Comparison of ENCODE assay signal across 8 cellular contexts in the genomic region with DNA sequence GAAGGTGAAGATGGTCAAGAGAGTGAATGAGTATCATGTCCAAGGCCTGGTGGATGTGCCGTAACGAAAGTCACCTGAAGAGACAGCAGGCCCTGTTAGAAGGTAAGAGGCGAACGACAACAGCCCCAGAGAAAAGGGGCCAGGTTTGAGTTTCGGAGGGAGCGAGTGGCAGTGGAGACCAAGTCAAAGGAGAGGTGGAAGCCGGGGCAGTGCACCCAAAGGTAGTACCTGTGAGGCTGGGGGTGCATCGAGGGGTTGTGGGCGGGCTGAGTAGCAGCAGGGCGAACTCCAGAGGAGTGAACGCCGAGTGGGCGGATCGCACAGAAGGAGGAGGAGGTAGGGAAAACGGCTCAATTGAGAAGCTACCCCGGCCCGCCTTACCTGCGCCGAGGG. TPM values are rescaled to one million over a fixed set of nuclear protein-coding genes. Genes with fewer than 3 reads are reported as not detected.
DNase-seq lines count a peak whose midpoint lies in the region; ATAC-seq and FAIRE-seq lines count a peak whose summit lies in the region.

No MANE protein-coding gene starts in this region.

- POLR2A ChIA-PET in activated CD4-positive, alpha-beta memory T cell treated with anti-CD3 and anti-CD28 coated beads for 36 hours (lab: Charles Lee): interaction anchor here (0.9 kb wide), 1 partner anchor 13 kb away, joined by 3 read pairs; no protein-coding TSS in a partner anchor

- H3K27me3 Mint-ChIP-seq in activated CD4-positive, alpha-beta memory T cell treated with anti-CD3 and anti-CD28 coated beads for 36 hours: no peaks in the 10 kb centered on the region

- H3K36me3 ChIP-seq in ES-I3 (ENCODE audit: insufficient read depth, low read length): peaks cover 2% of the 10 kb centered on the region; the same call in 1 of the 2 replicates

- H3K27ac Mint-ChIP-seq in activated CD4-positive, alpha-beta memory T cell treated with anti-CD3 and anti-CD28 coated beads for 36 hours: peak overlapping the region; percentile 100

- intact Hi-C loops in activated CD4-positive, alpha-beta memory T cell treated with anti-CD3 and anti-CD28 coated beads for 36 hours (cut with micrococcal nuclease): loop anchor here (1.0 to 2.0 kb wide), 11 partner anchors 15 to 712 kb away; partner anchors contain the start of genes AAMP, BCS1L, DNAJB2 and PNKD
- intact Hi-C loops in Right ventricle myocardium superior (cut with DNase I) (loop anchor here (2.0 to 10.0 kb wide), 2 partner anchors 87 to 161 kb away; partner anchors contain the start of genes BCS1L and ZNF142), sciatic nerve (cut with DNase I) (no loop called here)

- ATAC-seq in GM19467 (IDR thresholded peaks at IDR 0.05; ENCODE audit: unreplicated experiment) (peak; percentile 34), HG03521 (IDR thresholded peaks at IDR 0.05; ENCODE audit: unreplicated experiment) (peak; percentile 25), Right ventricle myocardium superior (ENCODE audit: poor library complexity) (peak; percentile 32), sciatic nerve (peak; percentile 49)

- H3K9me3 Mint-ChIP-seq in activated CD4-positive, alpha-beta memory T cell treated with anti-CD3 and anti-CD28 coated beads for 36 hours: no peaks in the 10 kb centered on the region

- peaks cover 54% of the 10 kb centered on the region for H3K36me3 Mint-ChIP-seq in activated CD4-positive, alpha-beta memory T cell treated with anti-CD3 and anti-CD28 coated beads for 36 hours

- H3K9ac ChIP-seq in ES-I3 (ENCODE audit: low read depth, low read length): peak overlapping the region; percentile 83

- peaks cover 12% of the 10 kb centered on the region; the same call in 1 of the 2 replicates for H3K4me1 ChIP-seq in ES-I3 (ENCODE audit: insufficient read depth, low read length)

- no peaks in the 10 kb centered on the region for H3K9me3 ChIP-seq in ES-I3 (ENCODE audit: control insufficient read depth, insufficient read depth, low read length)

- FAIRE-seq in HTR-8/SVneo (lab: Jason Lieb, UNC): no peak

- CTCF ChIA-PET in activated CD4-positive, alpha-beta memory T cell treated with anti-CD3 and anti-CD28 coated beads for 36 hours (lab: Charles Lee): interaction anchor here (0.8 kb wide), 1 partner anchor 91 kb away, joined by 3 read pairs; the partner anchor contains the start of genes BCS1L and ZNF142

- H3K4me3 Mint-ChIP-seq in activated CD4-positive, alpha-beta memory T cell treated with anti-CD3 and anti-CD28 coated beads for 36 hours: peak overlapping the region; percentile 96

- H3K4me1 Mint-ChIP-seq in activated CD4-positive, alpha-beta memory T cell treated with anti-CD3 and anti-CD28 coated beads for 36 hours (ENCODE audit: low read depth): peaks cover 52% of the 10 kb centered on the region

- DNase-seq in activated CD4-positive, alpha-beta memory T cell treated with anti-CD3 and anti-CD28 coated beads for 36 hours: no peak
- DNase-seq in Right ventricle myocardium superior (no peak), sciatic nerve (ENCODE audit: low spot score) (no peak), NCI-H446 treated with DMSO at 0.1 percent for 48 hours (lab: John Stamatoyannopoulos, UW) (no peak), HTR-8/SVneo (ENCODE audit: insufficient read length, low spot score) (no peak)

RNA-seq across cellular contexts. Expression of gene USP37, which starts 0.4 kb away (rescaled TPM):
- total RNA-seq in activated CD4-positive, alpha-beta memory T cell treated with anti-CD3 and anti-CD28 coated beads for 36 hours: 10 to 100 TPM; 27.2 to 28.7 TPM
- total RNA-seq in Right ventricle myocardium superior (5.9 TPM), sciatic nerve (27.3 TPM)

RNA-seq across cellular contexts. Expression of gene CNOT9, which starts 0.8 kb away (rescaled TPM):
- 10 to 100 TPM; 84.7 to 87.3 TPM for total RNA-seq in activated CD4-positive, alpha-beta memory T cell treated with anti-CD3 and anti-CD28 coated beads for 36 hours
- total RNA-seq in Right ventricle myocardium superior (17.7 TPM), sciatic nerve (30.4 TPM)

RNA-seq across cellular contexts. Expression of gene PLCD4, which starts 39.9 kb away (rescaled TPM):
- total RNA-seq in activated CD4-positive, alpha-beta memory T cell treated with anti-CD3 and anti-CD28 coated beads for 36 hours: under 1 TPM; 0.51 to 0.78 TPM
- total RNA-seq in Right ventricle myocardium superior (0.62 TPM), sciatic nerve (9.1 TPM)
